In genomic region chr3:142904639-142905441, GRCh38 we compare ENCODE assay signal across 9 cellular contexts. TPM values are rescaled to one million over a fixed set of nuclear protein-coding genes. Genes with fewer than 3 reads are reported as not detected.
DNase-seq lines count a peak whose midpoint lies in the region; ATAC-seq and TF ChIP-seq lines count a peak whose summit lies in the region.
"Had no signal": no experiment of that assay in that cellular context is flagged by ENCODE, and none has a peak within 500 bp of the region (broad histone marks: within the 10 kb centered on the region; RNA-seq: fewer than 3 reads in every experiment).

No MANE protein-coding gene starts in this region.

- no peaks in the 10 kb centered on the region for H3K36me3 Mint-ChIP-seq in CD8-positive, alpha-beta memory T cell

- no peaks in the 10 kb centered on the region for H3K27me3 ChIP-seq in A673 (replicated peaks; ENCODE audit: insufficient read depth, low read depth, low read length, poor library complexity)
- no peaks in the 10 kb centered on the region for H3K27me3 ChIP-seq in heart right ventricle
- H3K27me3 ChIP-seq in CD8-positive, alpha-beta memory T cell (ENCODE audit: insufficient read depth, low read length, poor library complexity, severe bottlenecking): no peaks in the 10 kb centered on the region

- ATAC-seq in GM18909 (IDR thresholded peaks at IDR 0.05; ENCODE audit: poor library complexity, unreplicated experiment) (peak; percentile 68), heart right ventricle (peak in 6 of 8 donors; percentile 31 to 88 (median 47)), HG02870 (IDR thresholded peaks at IDR 0.05; ENCODE audit: unreplicated experiment) (no peak)

- no peaks in the 10 kb centered on the region for H3K9me3 Mint-ChIP-seq in CD8-positive, alpha-beta memory T cell

- H3K36me3 ChIP-seq in A673 (ENCODE audit: insufficient read depth, low read length, poor library complexity, severe bottlenecking) (no peaks in the 10 kb centered on the region), OCI-LY7 (ENCODE audit: insufficient read depth, low read length) (no peaks in the 10 kb centered on the region), heart right ventricle (no peaks in the 10 kb centered on the region)
- no peaks in the 10 kb centered on the region for H3K36me3 ChIP-seq in CD8-positive, alpha-beta memory T cell (ENCODE audit: insufficient read depth, low read length)

- H3K4me1 ChIP-seq in A673 (ENCODE audit: insufficient read depth, low read length, poor library complexity, severe bottlenecking) (no peaks in the 10 kb centered on the region), OCI-LY7 (ENCODE audit: insufficient read depth, low read length, poor library complexity, severe bottlenecking) (no peaks in the 10 kb centered on the region), heart right ventricle (peaks cover 0 to 20% (median 13%) of the 10 kb centered on the region in 9 donors)
- no peaks in the 10 kb centered on the region for H3K4me1 ChIP-seq in CD8-positive, alpha-beta memory T cell (ENCODE audit: insufficient read depth, low read length)

- BruUV-seq in A673 (replicated peaks; lab: Mats Ljungman, UMichigan) (no TSS peak), OCI-LY7 (replicated peaks; lab: Mats Ljungman, UMichigan) (no TSS peak)

- H3K4me1 Mint-ChIP-seq in CD8-positive, alpha-beta memory T cell: no peaks in the 10 kb centered on the region

- H3K9me3 ChIP-seq in A673 (ENCODE audit: low read depth, low read length, poor library complexity, severe bottlenecking) (no peaks in the 10 kb centered on the region), OCI-LY7 (ENCODE audit: low read length) (no peaks in the 10 kb centered on the region), heart right ventricle (no peaks in the 10 kb centered on the region)
- H3K9me3 ChIP-seq in CD8-positive, alpha-beta memory T cell (ENCODE audit: low read length): no peaks in the 10 kb centered on the region

- WGBS in heart right ventricle, 2 donors: 65% methylated on average over 11 of the region's 11 CpGs

- no peak overlapping the region for H3K4me3 ChIP-seq in A673 (ENCODE audit: low read depth, low read length, poor library complexity, severe bottlenecking)
- no peak overlapping the region for H3K4me3 ChIP-seq in OCI-LY7 (ENCODE audit: low read depth, low read length, poor library complexity, severe bottlenecking)
- H3K4me3 ChIP-seq in heart right ventricle: no peak overlapping the region
- H3K4me3 ChIP-seq in CD8-positive, alpha-beta memory T cell (ENCODE audit: low read length): no peak overlapping the region

- peak; percentile 7 for DNase-seq in A673 (ENCODE audit: low spot score)
- DNase-seq in OCI-LY7 (ENCODE audit: low spot score): peak; percentile 10
- DNase-seq in heart right ventricle: no peak
- DNase-seq in C1 segment of cervical spinal cord (lab: John Stamatoyannopoulos, UW): no peak
- no peak for DNase-seq in activated gamma-delta T cell treated with Interleukin-2 at 50 U/mL for 16 hours
- no peak for DNase-seq in CD8-positive, alpha-beta memory T cell
- DNase-seq: stimulated activated CD4-positive, alpha-beta T cell treated with anti-CD3 and anti-CD28 coated beads, Interleukin-4, amount 100 ng/mL, for 24 hours had no signal

- CTCF ChIA-PET in A673 (lab: Charles Lee): interaction anchor here (1.5 kb wide), 1 partner anchor 76 kb away, joined by 3 read pairs; no protein-coding TSS in a partner anchor
- CTCF ChIA-PET in OCI-LY7 (lab: Charles Lee; ENCODE audit: unreplicated experiment): no interaction called here
- CTCF ChIA-PET in CD8-positive, alpha-beta memory T cell (lab: Charles Lee): no interaction called here

- no peak overlapping the region for H3K4me2 ChIP-seq in OCI-LY7 (ENCODE audit: low read length)

- no peaks in the 10 kb centered on the region for H3K9me2 ChIP-seq in OCI-LY7 (ENCODE audit: insufficient read depth, low read length)

- POLR2A ChIA-PET in A673 (lab: Charles Lee; ENCODE audit: low non-redundant PET) (no interaction called here), OCI-LY7 (lab: Charles Lee) (interaction anchor here (0.5 kb wide), 1 partner anchor 602 kb away, joined by 4 read pairs; no protein-coding TSS in a partner anchor)
- POLR2A ChIA-PET in CD8-positive, alpha-beta memory T cell (lab: Charles Lee): no interaction called here

- no peaks in the 10 kb centered on the region for H4K20me1 ChIP-seq in OCI-LY7 (ENCODE audit: insufficient read depth, low read length)

- TF ChIP-seq CTCF in A673 (conservative IDR thresholded peaks at IDR 0.05; ENCODE audit: low read depth, low read length) (peak; percentile 29; the same call in 1 of the 2 replicates), OCI-LY7 (conservative IDR thresholded peaks at IDR 0.05; ENCODE audit: low read length) (peak; percentile 40; the same call in 1 of the 2 replicates), heart right ventricle (IDR thresholded peaks at IDR 0.05) (peak in 5 of 9 donors; percentile 7 to 45 (median 15))

- no peaks in the 10 kb centered on the region for H3K79me2 ChIP-seq in OCI-LY7 (ENCODE audit: insufficient read depth, low read depth, low read length)

- no peak overlapping the region for H3K27ac Mint-ChIP-seq in CD8-positive, alpha-beta memory T cell

- H3K27ac ChIP-seq in A673 (ENCODE audit: low read depth, low read length, poor library complexity, severe bottlenecking) (no peak overlapping the region), OCI-LY7 (ENCODE audit: low read depth, low read length, poor library complexity, severe bottlenecking) (no peak overlapping the region), heart right ventricle (peak overlapping the region in 1 of 10 donors; percentile 15)
- no peak overlapping the region for H3K27ac ChIP-seq in CD8-positive, alpha-beta memory T cell (ENCODE audit: low read depth, low read length)

- intact Hi-C loops in A673 (cut with micrococcal nuclease; ENCODE audit: unreplicated experiment) (loop anchor here (5.0 kb wide), 1 partner anchor 73 kb away; no protein-coding TSS in a partner anchor), OCI-LY7 (cut with micrococcal nuclease; ENCODE audit: unreplicated experiment) (no loop called here), heart right ventricle (cut with DNase I) (no loop called here)

- H2AFZ ChIP-seq in OCI-LY7 (ENCODE audit: low read length): no peak overlapping the region

- peaks cover 19 to 44% of the 10 kb centered on the region in 2 donors for H3K27me3 Mint-ChIP-seq in CD8-positive, alpha-beta memory T cell

- H3K4me3 Mint-ChIP-seq in CD8-positive, alpha-beta memory T cell: no peak overlapping the region

RNA-seq across cellular contexts. Expression of gene PCOLCE2, which starts 16.0 kb away (rescaled TPM):
- total RNA-seq in A673 (2021) (5.0 and 6.4 TPM in 2 replicates), OCI-LY7 (2022) (not detected in 2 replicates), heart right ventricle (100 to 1,000 TPM in 3 of 10 donors, 10 to 100 TPM in 7; 49.9 to 143 (median 69.6) TPM)
- not detected in 2 replicates for total RNA-seq in OCI-LY7 (2014; rRNA removed; shearing (Covaris generic))
- polyA plus RNA-seq in heart right ventricle: 10 to 100 TPM; 57.8 to 74.5 TPM
- total RNA-seq in CD8-positive, alpha-beta memory T cell: not detected
- polyA plus RNA-seq in CD8-positive, alpha-beta memory T cell: not detected

RNA-seq across cellular contexts. Expression of gene PAQR9, which starts 58.6 kb away (rescaled TPM):
- total RNA-seq in A673 (2021) (0.19 and 0.28 TPM in 2 replicates), OCI-LY7 (2022) (not detected in 2 replicates), heart right ventricle (10 to 100 TPM in 9 of 10 donors, 1 to 10 TPM in 1; 9.7 to 18.4 (median 15.4) TPM)
- not detected in 2 replicates for total RNA-seq in OCI-LY7 (2014; rRNA removed; shearing (Covaris generic))
- polyA plus RNA-seq in heart right ventricle: 1 to 10 TPM; 3.9 to 5.1 TPM
- not detected for total RNA-seq in CD8-positive, alpha-beta memory T cell
- not detected for polyA plus RNA-seq in CD8-positive, alpha-beta memory T cell

Comparison
In these comparisons a context has a peak if more than half of its experiments do, and no peak if none do; other contexts are left out.
1. DNase-seq: peak in A673 (single experiment) and OCI-LY7 (single experiment); none in heart right ventricle (0 of 2), C1 segment of cervical spinal cord (0 of 14), activated gamma-delta T cell treated with Interleukin-2 at 50 U/mL for 16 hours (single experiment) and CD8-positive, alpha-beta memory T cell (0 of 5).
2. Peak in every context shown above with its lines, with median percentiles within 50 percentile points of each other: CTCF ChIP-seq.